In genomic region chr15:75198560-75199346, GRCh38 we compare ENCODE assay signal across 9 cellular contexts. TPM values are rescaled to one million over a fixed set of nuclear protein-coding genes. Genes with fewer than 3 reads are reported as not detected.
DNase-seq lines count a peak whose midpoint lies in the region; ATAC-seq and TF ChIP-seq lines count a peak whose summit lies in the region.
"Had no signal": no experiment of that assay in that cellular context is flagged by ENCODE, and none has a peak within 500 bp of the region (broad histone marks: within the 10 kb centered on the region; RNA-seq: fewer than 3 reads in every experiment).

No MANE protein-coding gene starts in this region.

- H3K27ac Mint-ChIP-seq in T-helper 2 cell treated with Interferon-gamma antibody and Interleukin-4, amounts not matched to agents 5 μg/mL and 100 μg/mL, for 36 hours = peak overlapping the region; percentile 88
- H3K27ac Mint-ChIP-seq in endothelial cell (ENCODE audit: unreplicated experiment) = no peak overlapping the region

- no peak for TF ChIP-seq EP300 in Ishikawa (IDR thresholded peaks at IDR 0.05; ENCODE audit: borderline replicate concordance)

- no peak for TF ChIP-seq CTCF in endothelial cell (IDR thresholded peaks at IDR 0.05; ENCODE audit: unreplicated experiment)

- DNase-seq in NCI-H1417 (lab: John Stamatoyannopoulos, UW) (peak in 2 of 3 experiments; percentile 17 to 55), NCI-H1417 treated with DMSO at 0.1 percent for 48 hours (lab: John Stamatoyannopoulos, UW) (no peak), myocyte (ENCODE audit: low read depth) (peak; percentile 43), endothelial cell (ENCODE audit: low spot score) (no peak)
- peak; percentile 76 for DNase-seq in T-helper 2 cell treated with Interferon-gamma antibody and Interleukin-4, amounts not matched to agents 5 μg/mL and 100 μg/mL, for 36 hours (ENCODE audit: low spot score)
- DNase-seq in activated CD4-positive, CD25-positive, alpha-beta regulatory T cell treated with anti-CD3 and anti-CD28 coated beads, Interleukin-2, amount 50 U/mL, for 72 hours = no peak

- H3K36me3 Mint-ChIP-seq in T-helper 2 cell treated with Interferon-gamma antibody and Interleukin-4, amounts not matched to agents 5 μg/mL and 100 μg/mL, for 36 hours (ENCODE audit: low read depth) = peaks cover 15% of the 10 kb centered on the region
- H3K36me3 Mint-ChIP-seq in endothelial cell (ENCODE audit: low read depth, unreplicated experiment) = no peaks in the 10 kb centered on the region

- H3K4me3 Mint-ChIP-seq in T-helper 2 cell treated with Interferon-gamma antibody and Interleukin-4, amounts not matched to agents 5 μg/mL and 100 μg/mL, for 36 hours = peak overlapping the region; percentile 95
- no peak overlapping the region for H3K4me3 Mint-ChIP-seq in endothelial cell (ENCODE audit: unreplicated experiment)

- no peaks in the 10 kb centered on the region for H3K27me3 Mint-ChIP-seq in T-helper 2 cell treated with Interferon-gamma antibody and Interleukin-4, amounts not matched to agents 5 μg/mL and 100 μg/mL, for 36 hours (ENCODE audit: low read depth)
- peaks cover 20% of the 10 kb centered on the region for H3K27me3 Mint-ChIP-seq in endothelial cell (ENCODE audit: unreplicated experiment)

- no peak for TF ChIP-seq RAD21 in Ishikawa (IDR thresholded peaks at IDR 0.05; ENCODE audit: low read depth)

- H3K9me3 Mint-ChIP-seq in T-helper 2 cell treated with Interferon-gamma antibody and Interleukin-4, amounts not matched to agents 5 μg/mL and 100 μg/mL, for 36 hours = no peaks in the 10 kb centered on the region
- no peaks in the 10 kb centered on the region for H3K9me3 Mint-ChIP-seq in endothelial cell (ENCODE audit: unreplicated experiment)

- no peak for ATAC-seq in GM21717 (IDR thresholded peaks at IDR 0.05; ENCODE audit: unreplicated experiment)

- H3K4me1 Mint-ChIP-seq in T-helper 2 cell treated with Interferon-gamma antibody and Interleukin-4, amounts not matched to agents 5 μg/mL and 100 μg/mL, for 36 hours (ENCODE audit: low read depth) = peaks cover 36% of the 10 kb centered on the region
- peaks cover 21% of the 10 kb centered on the region for H3K4me1 Mint-ChIP-seq in endothelial cell (ENCODE audit: unreplicated experiment)

TF ChIP-seq in Ishikawa, 13 proteins besides CTCF, POLR2A, EP300 and RAD21:
- TF ChIP-seq MAX (IDR thresholded peaks at IDR 0.05) = peak; percentile 69; the same call in 1 of the 2 replicates
- no peak for TF ChIP-seq NFIC (IDR thresholded peaks at IDR 0.05)
- TF ChIP-seq USF1 (IDR thresholded peaks at IDR 0.05) = no peak
- TF ChIP-seq ZBTB7A (IDR thresholded peaks at IDR 0.05; ENCODE audit: low read depth) = no peak

RNA-seq across cellular contexts. Expression of gene C15orf39, which starts 2.9 kb away (rescaled TPM):
- total RNA-seq in myocyte (3.4 and 3.5 TPM in 2 replicates), endothelial cell (ENCODE audit: unreplicated experiment) (132 TPM)
- polyA plus RNA-seq in myocyte (2012) = 7.3 TPM

RNA-seq across cellular contexts. Expression of gene GOLGA6C, which starts 59.4 kb away (rescaled TPM):
- not detected in 2 replicates for total RNA-seq in myocyte
- polyA plus RNA-seq in myocyte (2012) = 0.10 TPM
- not detected for total RNA-seq in endothelial cell (ENCODE audit: unreplicated experiment)
- total RNA-seq: T-helper 1 cell treated with Interleukin-12 subunit alpha and Interleukin-12 subunit beta and Interleukin-4 antibody, amounts not matched to agents 30 ng/mL and 1 ng/mL, for 36 hours had no signal

Comparison
In these comparisons a context has a peak if more than half of its experiments do, and no peak if none do; other contexts are left out.
1. DNase-seq: peak in NCI-H1417 (2 of 3), T-helper 2 cell treated with Interferon-gamma antibody and Interleukin-4, amounts not matched to agents 5 μg/mL and 100 μg/mL, for 36 hours (single experiment) and myocyte (single experiment); none in NCI-H1417 treated with DMSO at 0.1 percent for 48 hours (single experiment), activated CD4-positive, CD25-positive, alpha-beta regulatory T cell treated with anti-CD3 and anti-CD28 coated beads, Interleukin-2, amount 50 U/mL, for 72 hours (single experiment) and endothelial cell (single experiment).
2. RNA of gene C15orf39, which starts 2.9 kb away (total RNA-seq): 132 TPM in endothelial cell (single experiment); 3.4 to 3.5 TPM in myocyte; every median in the first group is over 10 times any median in the second.